8 cellular contexts compared by ENCODE assay signal in the genomic region with DNA sequence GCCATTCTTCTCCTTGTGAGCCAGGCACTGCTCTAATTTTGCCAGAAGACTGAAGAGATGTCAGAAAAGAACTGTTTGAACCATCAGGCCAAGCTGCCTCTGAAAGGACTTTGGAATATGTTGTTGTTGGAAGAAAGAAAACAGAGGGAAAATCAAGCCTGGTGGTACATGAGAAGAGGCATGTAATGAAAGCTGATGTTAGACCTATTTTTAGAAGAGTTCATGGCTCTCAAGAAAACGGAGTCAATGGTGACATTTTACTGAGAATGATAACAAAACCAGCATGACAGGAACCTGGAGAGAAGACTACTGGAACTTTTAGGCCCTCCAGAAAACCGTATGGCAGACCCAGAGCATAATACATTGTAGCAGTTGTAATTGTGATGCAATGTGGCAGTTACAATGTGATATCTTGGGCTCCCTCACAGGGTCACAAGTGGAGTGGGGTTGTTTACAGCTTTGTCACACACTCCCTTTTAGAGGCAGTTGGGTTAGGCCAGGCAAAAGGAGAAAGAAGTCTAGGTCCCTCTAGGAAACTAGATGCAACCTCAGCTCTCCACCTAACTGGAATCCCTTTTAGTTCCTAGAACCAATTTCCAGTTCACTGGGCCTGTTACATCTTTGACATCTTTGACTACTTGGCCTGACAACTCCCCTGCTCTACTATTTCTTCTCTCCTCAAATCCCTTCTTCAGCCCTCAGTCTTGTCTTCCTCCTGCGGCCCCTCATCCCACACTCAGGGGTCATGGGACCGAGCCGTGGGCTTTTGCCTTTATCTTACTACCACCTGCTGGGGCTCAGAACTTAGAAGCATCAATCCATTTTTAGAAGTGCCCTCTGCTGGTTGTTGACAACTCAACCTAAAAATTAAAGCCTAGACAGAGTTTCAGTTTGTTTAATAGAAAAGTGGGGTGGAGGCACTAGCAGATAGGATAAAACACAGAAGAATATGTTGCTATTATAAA.
DNase-seq lines count a peak whose midpoint lies in the region; ATAC-seq and TF ChIP-seq lines count a peak whose summit lies in the region.

No MANE protein-coding gene starts in this region.

- H3K4me1 Mint-ChIP-seq in activated naive CD8-positive, alpha-beta T cell treated with anti-CD3 and anti-CD28 coated beads, Interleukin-2, amount 10 ng/mL, durations not matched to agents 7 days and 5 days, result peaks cover 15% of the 10 kb centered on the region

- no peak overlapping the region for H3K56ac ChIP-seq in IMR-90 (ENCODE audit: extremely low read depth, insufficient read depth, low read length)

- H3K36me3 Mint-ChIP-seq in activated naive CD8-positive, alpha-beta T cell treated with anti-CD3 and anti-CD28 coated beads, Interleukin-2, amount 10 ng/mL, durations not matched to agents 7 days and 5 days, result peaks cover 10% of the 10 kb centered on the region

- H3K27ac Mint-ChIP-seq in activated naive CD8-positive, alpha-beta T cell treated with anti-CD3 and anti-CD28 coated beads, Interleukin-2, amount 10 ng/mL, durations not matched to agents 7 days and 5 days, result peak overlapping the region; percentile 56

- no peak overlapping the region for H4K8ac ChIP-seq in IMR-90 (ENCODE audit: low read depth in 2 of 2, low read length in 2 of 2)

- H2BK20ac ChIP-seq in IMR-90 (ENCODE audit: low read depth, low read length), result no peak overlapping the region

- peak; percentile 17 for DNase-seq in AG08396 (ENCODE audit: low spot score)
- DNase-seq in GM13976 (ENCODE audit: low spot score), result peak; percentile 48
- peak; percentile 44 for DNase-seq in IMR-90
- DNase-seq in activated naive CD8-positive, alpha-beta T cell treated with anti-CD3 and anti-CD28 coated beads, Interleukin-2, amount 10 ng/mL, durations not matched to agents 7 days and 5 days, result peak; percentile 37
- no peak for DNase-seq in lower lobe of right lung
- DNase-seq in NCI-H187 (lab: John Stamatoyannopoulos, UW), result no peak
- DNase-seq in activated CD8-positive, alpha-beta memory T cell treated with anti-CD3 and anti-CD28 coated beads, Interleukin-2, amount 50 U/mL, for 48 hours, result no peak
- no peak for DNase-seq in stimulated activated CD4-positive, alpha-beta T cell treated with anti-CD3 and anti-CD28 coated beads, Interleukin-4, amount 100 ng/mL, for 4 hours

- POLR2A ChIA-PET in IMR-90 (lab: Charles Lee; ENCODE audit: unreplicated experiment), result interaction anchor here (0.6 kb wide), 1 partner anchor 125 kb away, joined by 8 read pairs; no protein-coding TSS in a partner anchor
- POLR2A ChIA-PET in activated naive CD8-positive, alpha-beta T cell treated with anti-CD3 and anti-CD28 coated beads, Interleukin-2, amount 10 ng/mL, durations not matched to agents 7 days and 5 days (lab: Charles Lee), result interaction anchor here (0.6 to 1.3 kb wide), 2 partner anchors 7 to 61 kb away, joined by 3 to 4 read pairs; no protein-coding TSS in a partner anchor

- H3K27me3 ChIP-seq in IMR-90 (ENCODE audit: control insufficient read depth, insufficient read depth, low read length) (peaks cover 2% of the 10 kb centered on the region; the same call in 1 of the 2 replicates), lower lobe of right lung (ENCODE audit: low read depth) (no peaks in the 10 kb centered on the region)

- no peaks in the 10 kb centered on the region for H3K27me3 Mint-ChIP-seq in activated naive CD8-positive, alpha-beta T cell treated with anti-CD3 and anti-CD28 coated beads, Interleukin-2, amount 10 ng/mL, durations not matched to agents 7 days and 5 days

- TF ChIP-seq POLR2A in IMR-90 (IDR thresholded peaks at IDR 0.05; ENCODE audit: low read depth, low read length), result no peak

- no peak overlapping the region for H3K4me2 ChIP-seq in IMR-90 (ENCODE audit: low read depth, low read length)

- WGBS in IMR-90 (ENCODE audit: extremely low coverage in 2 of 2, insufficient read length in 1 of 2), 2 experiments, result no CpG with 5 or more reads among the region's 5 CpGs

- H2BK15ac ChIP-seq in IMR-90 (ENCODE audit: low read depth, low read length), result no peak overlapping the region

- H3K9me3 Mint-ChIP-seq in activated naive CD8-positive, alpha-beta T cell treated with anti-CD3 and anti-CD28 coated beads, Interleukin-2, amount 10 ng/mL, durations not matched to agents 7 days and 5 days, result peaks cover 3% of the 10 kb centered on the region

- H3K14ac ChIP-seq in IMR-90 (replicated peaks; ENCODE audit: low read depth, low read length), result no peak overlapping the region

- TF ChIP-seq RAD21 in IMR-90 (IDR thresholded peaks at IDR 0.05; ENCODE audit: low read length), result peak; percentile 56

- H4K5ac ChIP-seq in IMR-90 (ENCODE audit: low read depth, low read length), result no peak overlapping the region

- H2BK5ac ChIP-seq in IMR-90 (ENCODE audit: low read depth, low read length, poor library complexity, severe bottlenecking), result no peak overlapping the region

- H4K20me1 ChIP-seq in IMR-90 (ENCODE audit: insufficient read depth, low read length), result no peaks in the 10 kb centered on the region

- no peak overlapping the region for H3K9ac ChIP-seq in IMR-90 (ENCODE audit: low read depth, low read length)

- H2AFZ ChIP-seq in IMR-90 (replicated peaks; ENCODE audit: low read length, poor library complexity), result no peak overlapping the region

- no peak overlapping the region for H3K4ac ChIP-seq in IMR-90 (ENCODE audit: low read depth, low read length)

- no peak overlapping the region for H3K23ac ChIP-seq in IMR-90 (ENCODE audit: low read depth, low read length)

- dilution Hi-C loops in IMR-90 (cut with HindIII; ENCODE audit: low sequenced_read_pairs, unreplicated experiment), result no loop called here

- CTCF ChIA-PET in IMR-90 (lab: Yijun Ruan, JAX), result interaction anchor here (0.6 to 2.4 kb wide), 4 partner anchors 37 to 164 kb away, joined by 3 to 8 read pairs (median 6); no protein-coding TSS in a partner anchor

- H3K27ac ChIP-seq in IMR-90 (ENCODE audit: insufficient read depth, low read length) (no peak overlapping the region), lower lobe of right lung (no peak overlapping the region)

- ATAC-seq in IMR-90 (ENCODE audit: low read depth), result peak; percentile 56
- peak; percentile 78 for ATAC-seq in activated naive CD8-positive, alpha-beta T cell treated with anti-CD3 and anti-CD28 coated beads, Interleukin-2, amount 10 ng/mL, durations not matched to agents 7 days and 5 days (ENCODE audit: low read depth)
- ATAC-seq in lower lobe of right lung, result peak; percentile 30 to 51

- no peaks in the 10 kb centered on the region for H3K4me1 ChIP-seq in IMR-90 (ENCODE audit: control insufficient read depth, insufficient read depth, low read length)
- H3K4me1 ChIP-seq in lower lobe of right lung, result peaks cover 9% of the 10 kb centered on the region

- H4K91ac ChIP-seq in IMR-90 (ENCODE audit: insufficient read depth, low read depth, low read length), result no peak overlapping the region

- no peak overlapping the region for H3K4me3 Mint-ChIP-seq in activated naive CD8-positive, alpha-beta T cell treated with anti-CD3 and anti-CD28 coated beads, Interleukin-2, amount 10 ng/mL, durations not matched to agents 7 days and 5 days

- no peak overlapping the region for H2AK9ac ChIP-seq in IMR-90 (replicated peaks; ENCODE audit: low read depth, low read length, poor library complexity)

- BruUV-seq in IMR-90 (replicated peaks; lab: Mats Ljungman, UMichigan), result no TSS peak

- no peak overlapping the region for H3K18ac ChIP-seq in IMR-90 (ENCODE audit: low read depth, low read length)

- in situ Hi-C loops in GM13976 (cut with MboI; ENCODE audit: low sequenced_read_pairs, unreplicated experiment) (no loop called here), IMR-90 (cut with MboI; ENCODE audit: low sequenced_read_pairs) (loop anchor here (10.0 kb wide), 2 partner anchors 61 to 159 kb away; a partner anchor contains a TSS)

- no peaks in the 10 kb centered on the region for H3K79me1 ChIP-seq in IMR-90 (ENCODE audit: low read depth in 1 of 2, low read length in 2 of 2)

- no peak overlapping the region for H2AK5ac ChIP-seq in IMR-90 (ENCODE audit: low read depth, low read length)

- H2BK120ac ChIP-seq in IMR-90 (ENCODE audit: low read depth, low read length), result no peak overlapping the region

- H3K36me3 ChIP-seq in IMR-90 (ENCODE audit: control insufficient read depth, insufficient read depth, low read length) (no peaks in the 10 kb centered on the region), lower lobe of right lung (no peaks in the 10 kb centered on the region)

- H3K4me3 ChIP-seq in IMR-90 (ENCODE audit: insufficient read depth, low read depth, low read length) (no peak overlapping the region), lower lobe of right lung (no peak overlapping the region)

- H3K9me3 ChIP-seq in IMR-90 (ENCODE audit: control insufficient read depth, insufficient read depth, low read length), result peaks cover 9% of the 10 kb centered on the region
- no peaks in the 10 kb centered on the region for H3K9me3 ChIP-seq in lower lobe of right lung

- peak; percentile 52 for TF ChIP-seq CTCF in GM13976 (IDR thresholded peaks at IDR 0.05; ENCODE audit: borderline replicate concordance, control extremely low read depth, extremely low read depth, insufficient read depth, missing control alignments)
- TF ChIP-seq CTCF in IMR-90 (conservative IDR thresholded peaks at IDR 0.05; ENCODE audit: low read depth, low read length), result peak; percentile 61
- peak; percentile 26 for TF ChIP-seq CTCF in lower lobe of right lung (IDR thresholded peaks at IDR 0.05)

- intact Hi-C loops in IMR-90 (cut with micrococcal nuclease), result loop anchor here (1.0 to 10.0 kb wide), 3 partner anchors 129 to 539 kb away; a partner anchor contains a TSS
- intact Hi-C loops in lower lobe of right lung (cut with DNase I), result no loop called here

- H3K9me1 ChIP-seq in IMR-90 (ENCODE audit: insufficient read depth, low read length), result no peaks in the 10 kb centered on the region

TF ChIP-seq in IMR-90, 13 proteins besides CTCF, POLR2A, EP300 and RAD21:
- TF ChIP-seq SMC3 (IDR thresholded peaks at IDR 0.05; ENCODE audit: low read depth, low read length), result peak; percentile 72
- TF ChIP-seq, protein P1, sequence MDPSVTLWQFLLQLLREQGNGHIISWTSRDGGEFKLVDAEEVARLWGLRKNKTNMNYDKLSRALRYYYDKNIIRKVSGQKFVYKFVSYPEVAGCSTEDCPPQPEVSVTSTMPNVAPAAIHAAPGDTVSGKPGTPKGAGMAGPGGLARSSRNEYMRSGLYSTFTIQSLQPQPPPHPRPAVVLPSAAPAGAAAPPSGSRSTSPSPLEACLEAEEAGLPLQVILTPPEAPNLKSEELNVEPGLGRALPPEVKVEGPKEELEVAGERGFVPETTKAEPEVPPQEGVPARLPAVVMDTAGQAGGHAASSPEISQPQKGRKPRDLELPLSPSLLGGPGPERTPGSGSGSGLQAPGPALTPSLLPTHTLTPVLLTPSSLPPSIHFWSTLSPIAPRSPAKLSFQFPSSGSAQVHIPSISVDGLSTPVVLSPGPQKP (IDR thresholded peaks at IDR 0.05; ENCODE audit: borderline replicate concordance, low read depth, low read length), result no peak

Comparison
In these comparisons a context has a peak if more than half of its experiments do, and no peak if none do; other contexts are left out.
1. DNase-seq: peak in AG08396 (single experiment), GM13976 (single experiment), IMR-90 (single experiment) and activated naive CD8-positive, alpha-beta T cell treated with anti-CD3 and anti-CD28 coated beads, Interleukin-2, amount 10 ng/mL, durations not matched to agents 7 days and 5 days (single experiment); none in lower lobe of right lung (single experiment), NCI-H187 (0 of 2), activated CD8-positive, alpha-beta memory T cell treated with anti-CD3 and anti-CD28 coated beads, Interleukin-2, amount 50 U/mL, for 48 hours (single experiment) and stimulated activated CD4-positive, alpha-beta T cell treated with anti-CD3 and anti-CD28 coated beads, Interleukin-4, amount 100 ng/mL, for 4 hours (0 of 2).
2. Peak in every context shown above with its lines, with median percentiles within 50 percentile points of each other: CTCF ChIP-seq and ATAC-seq.